In genomic region chr3:72571052-72571451, GRCh38 we compare ENCODE assay signal across 1 cellular context.
TF ChIP-seq lines count a peak whose summit lies in the region.

No MANE protein-coding gene starts in this region.

TF ChIP-seq in HepG2, 621 proteins besides CTCF, POLR2A, EP300 and RAD21 (continued from another document):
- TF ChIP-seq, protein P1, sequence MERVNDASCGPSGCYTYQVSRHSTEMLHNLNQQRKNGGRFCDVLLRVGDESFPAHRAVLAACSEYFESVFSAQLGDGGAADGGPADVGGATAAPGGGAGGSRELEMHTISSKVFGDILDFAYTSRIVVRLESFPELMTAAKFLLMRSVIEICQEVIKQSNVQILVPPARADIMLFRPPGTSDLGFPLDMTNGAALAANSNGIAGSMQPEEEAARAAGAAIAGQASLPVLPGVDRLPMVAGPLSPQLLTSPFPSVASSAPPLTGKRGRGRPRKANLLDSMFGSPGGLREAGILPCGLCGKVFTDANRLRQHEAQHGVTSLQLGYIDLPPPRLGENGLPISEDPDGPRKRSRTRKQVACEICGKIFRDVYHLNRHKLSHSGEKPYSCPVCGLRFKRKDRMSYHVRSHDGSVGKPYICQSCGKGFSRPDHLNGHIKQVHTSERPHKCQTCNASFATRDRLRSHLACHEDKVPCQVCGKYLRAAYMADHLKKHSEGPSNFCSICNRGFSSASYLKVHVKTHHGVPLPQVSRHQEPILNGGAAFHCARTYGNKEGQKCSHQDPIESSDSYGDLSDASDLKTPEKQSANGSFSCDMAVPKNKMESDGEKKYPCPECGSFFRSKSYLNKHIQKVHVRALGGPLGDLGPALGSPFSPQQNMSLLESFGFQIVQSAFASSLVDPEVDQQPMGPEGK (CRISPR knock-in tag; IDR thresholded peaks at IDR 0.05), result peak; percentile 36; the same call in 1 of the 2 replicates
- TF ChIP-seq PAWR (CRISPR knock-in tag; IDR thresholded peaks at IDR 0.05; ENCODE audit: borderline replicate concordance) (no peak), ZNF891 (CRISPR knock-in tag; IDR thresholded peaks at IDR 0.05) (no peak), ZNF136 (CRISPR knock-in tag; IDR thresholded peaks at IDR 0.05; ENCODE audit: low read depth) (no peak), ZNF790 (CRISPR knock-in tag; IDR thresholded peaks at IDR 0.05; ENCODE audit: borderline replicate concordance) (no peak), SATB2 (CRISPR knock-in tag; IDR thresholded peaks at IDR 0.05) (no peak), DNMT3B (CRISPR knock-in tag; conservative IDR thresholded peaks at IDR 0.05) (no peak)
- TF ChIP-seq, protein P2, sequence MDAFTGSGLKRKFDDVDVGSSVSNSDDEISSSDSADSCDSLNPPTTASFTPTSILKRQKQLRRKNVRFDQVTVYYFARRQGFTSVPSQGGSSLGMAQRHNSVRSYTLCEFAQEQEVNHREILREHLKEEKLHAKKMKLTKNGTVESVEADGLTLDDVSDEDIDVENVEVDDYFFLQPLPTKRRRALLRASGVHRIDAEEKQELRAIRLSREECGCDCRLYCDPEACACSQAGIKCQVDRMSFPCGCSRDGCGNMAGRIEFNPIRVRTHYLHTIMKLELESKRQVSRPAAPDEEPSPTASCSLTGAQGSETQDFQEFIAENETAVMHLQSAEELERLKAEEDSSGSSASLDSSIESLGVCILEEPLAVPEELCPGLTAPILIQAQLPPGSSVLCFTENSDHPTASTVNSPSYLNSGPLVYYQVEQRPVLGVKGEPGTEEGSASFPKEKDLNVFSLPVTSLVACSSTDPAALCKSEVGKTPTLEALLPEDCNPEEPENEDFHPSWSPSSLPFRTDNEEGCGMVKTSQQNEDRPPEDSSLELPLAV (CRISPR knock-in tag; conservative IDR thresholded peaks at IDR 0.05; ENCODE audit: low read depth), result no peak
